Comparison of ENCODE assay signal across 2 cellular contexts in the genomic region with DNA sequence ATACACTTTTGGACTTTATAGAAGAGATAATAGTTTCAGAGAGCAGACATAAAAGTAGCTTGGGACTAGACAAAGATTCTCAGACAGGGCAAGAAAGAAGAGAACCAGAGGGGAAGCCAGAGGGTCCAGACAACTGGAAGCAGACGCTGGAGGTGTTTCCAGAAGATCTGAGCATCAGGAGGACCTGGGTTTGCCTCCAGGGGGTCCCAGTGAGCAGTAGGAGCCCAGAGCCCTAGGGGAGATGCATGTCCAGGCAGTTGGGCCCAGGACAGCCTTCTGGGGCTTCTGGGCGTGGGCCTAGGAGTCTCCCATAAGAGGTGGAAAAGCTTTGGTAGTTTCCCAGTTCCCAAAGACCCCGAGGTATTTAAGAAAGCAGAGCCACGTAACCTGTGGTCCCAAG.
TF ChIP-seq lines count a peak whose summit lies in the region.

No MANE protein-coding gene starts in this region.

TF ChIP-seq in SK-N-SH, 30 proteins besides CTCF, POLR2A, EP300 and RAD21 (continued from another document):
- TF ChIP-seq, protein P1, sequence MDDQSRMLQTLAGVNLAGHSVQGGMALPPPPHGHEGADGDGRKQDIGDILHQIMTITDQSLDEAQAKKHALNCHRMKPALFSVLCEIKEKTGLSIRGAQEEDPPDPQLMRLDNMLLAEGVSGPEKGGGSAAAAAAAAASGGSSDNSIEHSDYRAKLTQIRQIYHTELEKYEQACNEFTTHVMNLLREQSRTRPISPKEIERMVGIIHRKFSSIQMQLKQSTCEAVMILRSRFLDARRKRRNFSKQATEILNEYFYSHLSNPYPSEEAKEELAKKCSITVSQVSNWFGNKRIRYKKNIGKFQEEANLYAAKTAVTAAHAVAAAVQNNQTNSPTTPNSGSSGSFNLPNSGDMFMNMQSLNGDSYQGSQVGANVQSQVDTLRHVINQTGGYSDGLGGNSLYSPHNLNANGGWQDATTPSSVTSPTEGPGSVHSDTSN (IDR thresholded peaks at IDR 0.05) = no peak
- TF ChIP-seq, protein P2, sequence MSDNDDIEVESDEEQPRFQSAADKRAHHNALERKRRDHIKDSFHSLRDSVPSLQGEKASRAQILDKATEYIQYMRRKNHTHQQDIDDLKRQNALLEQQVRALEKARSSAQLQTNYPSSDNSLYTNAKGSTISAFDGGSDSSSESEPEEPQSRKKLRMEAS (IDR thresholded peaks at IDR 0.05; ENCODE audit: low read depth) = no peak
- TF ChIP-seq, protein P3, sequence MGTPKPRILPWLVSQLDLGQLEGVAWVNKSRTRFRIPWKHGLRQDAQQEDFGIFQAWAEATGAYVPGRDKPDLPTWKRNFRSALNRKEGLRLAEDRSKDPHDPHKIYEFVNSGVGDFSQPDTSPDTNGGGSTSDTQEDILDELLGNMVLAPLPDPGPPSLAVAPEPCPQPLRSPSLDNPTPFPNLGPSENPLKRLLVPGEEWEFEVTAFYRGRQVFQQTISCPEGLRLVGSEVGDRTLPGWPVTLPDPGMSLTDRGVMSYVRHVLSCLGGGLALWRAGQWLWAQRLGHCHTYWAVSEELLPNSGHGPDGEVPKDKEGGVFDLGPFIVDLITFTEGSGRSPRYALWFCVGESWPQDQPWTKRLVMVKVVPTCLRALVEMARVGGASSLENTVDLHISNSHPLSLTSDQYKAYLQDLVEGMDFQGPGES (IDR thresholded peaks at IDR 0.05; ENCODE audit: low read depth, low read length) = no peak
TF ChIP-seq in SK-N-SH: peak in this region for 0.

TF ChIP-seq in SK-N-SH treated with all-trans-retinoic acid at 6 μM for 48 hours, 23 proteins besides CTCF, POLR2A, EP300 and RAD21 (continued from another document):
- TF ChIP-seq ZNF565 (CRISPR knock-in tag; conservative IDR thresholded peaks at IDR 0.05; ENCODE audit: low read depth) = no peak
- TF ChIP-seq ZC3H10 (CRISPR knock-in tag; IDR thresholded peaks at IDR 0.05) = no peak
- no peak for TF ChIP-seq TOX (CRISPR knock-in tag; IDR thresholded peaks at IDR 0.05; ENCODE audit: borderline replicate concordance)
- no peak for TF ChIP-seq SNAI2 (CRISPR knock-in tag; IDR thresholded peaks at IDR 0.05)
- no peak for TF ChIP-seq TCF4 (CRISPR knock-in tag; IDR thresholded peaks at IDR 0.05; ENCODE audit: borderline replicate concordance)
- TF ChIP-seq, protein P4, sequence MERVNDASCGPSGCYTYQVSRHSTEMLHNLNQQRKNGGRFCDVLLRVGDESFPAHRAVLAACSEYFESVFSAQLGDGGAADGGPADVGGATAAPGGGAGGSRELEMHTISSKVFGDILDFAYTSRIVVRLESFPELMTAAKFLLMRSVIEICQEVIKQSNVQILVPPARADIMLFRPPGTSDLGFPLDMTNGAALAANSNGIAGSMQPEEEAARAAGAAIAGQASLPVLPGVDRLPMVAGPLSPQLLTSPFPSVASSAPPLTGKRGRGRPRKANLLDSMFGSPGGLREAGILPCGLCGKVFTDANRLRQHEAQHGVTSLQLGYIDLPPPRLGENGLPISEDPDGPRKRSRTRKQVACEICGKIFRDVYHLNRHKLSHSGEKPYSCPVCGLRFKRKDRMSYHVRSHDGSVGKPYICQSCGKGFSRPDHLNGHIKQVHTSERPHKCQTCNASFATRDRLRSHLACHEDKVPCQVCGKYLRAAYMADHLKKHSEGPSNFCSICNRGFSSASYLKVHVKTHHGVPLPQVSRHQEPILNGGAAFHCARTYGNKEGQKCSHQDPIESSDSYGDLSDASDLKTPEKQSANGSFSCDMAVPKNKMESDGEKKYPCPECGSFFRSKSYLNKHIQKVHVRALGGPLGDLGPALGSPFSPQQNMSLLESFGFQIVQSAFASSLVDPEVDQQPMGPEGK (CRISPR knock-in tag; IDR thresholded peaks at IDR 0.05; ENCODE audit: borderline replicate concordance) = no peak
- TF ChIP-seq BACH2 (CRISPR knock-in tag; IDR thresholded peaks at IDR 0.05; ENCODE audit: borderline replicate concordance) = no peak
- no peak for TF ChIP-seq GLIS3 (CRISPR knock-in tag; IDR thresholded peaks at IDR 0.05)
- no peak for TF ChIP-seq ESRRG (CRISPR knock-in tag; IDR thresholded peaks at IDR 0.05)
- TF ChIP-seq, protein P5, sequence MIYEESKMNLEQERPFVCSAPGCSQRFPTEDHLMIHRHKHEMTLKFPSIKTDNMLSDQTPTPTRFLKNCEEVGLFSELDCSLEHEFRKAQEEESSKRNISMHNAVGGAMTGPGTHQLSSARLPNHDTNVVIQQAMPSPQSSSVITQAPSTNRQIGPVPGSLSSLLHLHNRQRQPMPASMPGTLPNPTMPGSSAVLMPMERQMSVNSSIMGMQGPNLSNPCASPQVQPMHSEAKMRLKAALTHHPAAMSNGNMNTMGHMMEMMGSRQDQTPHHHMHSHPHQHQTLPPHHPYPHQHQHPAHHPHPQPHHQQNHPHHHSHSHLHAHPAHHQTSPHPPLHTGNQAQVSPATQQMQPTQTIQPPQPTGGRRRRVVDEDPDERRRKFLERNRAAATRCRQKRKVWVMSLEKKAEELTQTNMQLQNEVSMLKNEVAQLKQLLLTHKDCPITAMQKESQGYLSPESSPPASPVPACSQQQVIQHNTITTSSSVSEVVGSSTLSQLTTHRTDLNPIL (CRISPR knock-in tag; IDR thresholded peaks at IDR 0.05; ENCODE audit: low read depth) = no peak
- TF ChIP-seq, protein P6, sequence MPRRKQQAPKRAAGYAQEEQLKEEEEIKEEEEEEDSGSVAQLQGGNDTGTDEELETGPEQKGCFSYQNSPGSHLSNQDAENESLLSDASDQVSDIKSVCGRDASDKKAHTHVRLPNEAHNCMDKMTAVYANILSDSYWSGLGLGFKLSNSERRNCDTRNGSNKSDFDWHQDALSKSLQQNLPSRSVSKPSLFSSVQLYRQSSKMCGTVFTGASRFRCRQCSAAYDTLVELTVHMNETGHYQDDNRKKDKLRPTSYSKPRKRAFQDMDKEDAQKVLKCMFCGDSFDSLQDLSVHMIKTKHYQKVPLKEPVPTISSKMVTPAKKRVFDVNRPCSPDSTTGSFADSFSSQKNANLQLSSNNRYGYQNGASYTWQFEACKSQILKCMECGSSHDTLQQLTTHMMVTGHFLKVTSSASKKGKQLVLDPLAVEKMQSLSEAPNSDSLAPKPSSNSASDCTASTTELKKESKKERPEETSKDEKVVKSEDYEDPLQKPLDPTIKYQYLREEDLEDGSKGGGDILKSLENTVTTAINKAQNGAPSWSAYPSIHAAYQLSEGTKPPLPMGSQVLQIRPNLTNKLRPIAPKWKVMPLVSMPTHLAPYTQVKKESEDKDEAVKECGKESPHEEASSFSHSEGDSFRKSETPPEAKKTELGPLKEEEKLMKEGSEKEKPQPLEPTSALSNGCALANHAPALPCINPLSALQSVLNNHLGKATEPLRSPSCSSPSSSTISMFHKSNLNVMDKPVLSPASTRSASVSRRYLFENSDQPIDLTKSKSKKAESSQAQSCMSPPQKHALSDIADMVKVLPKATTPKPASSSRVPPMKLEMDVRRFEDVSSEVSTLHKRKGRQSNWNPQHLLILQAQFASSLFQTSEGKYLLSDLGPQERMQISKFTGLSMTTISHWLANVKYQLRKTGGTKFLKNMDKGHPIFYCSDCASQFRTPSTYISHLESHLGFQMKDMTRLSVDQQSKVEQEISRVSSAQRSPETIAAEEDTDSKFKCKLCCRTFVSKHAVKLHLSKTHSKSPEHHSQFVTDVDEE (CRISPR knock-in tag; IDR thresholded peaks at IDR 0.05) = no peak
- TF ChIP-seq ZNF70 (CRISPR knock-in tag; IDR thresholded peaks at IDR 0.05) = no peak
- no peak for TF ChIP-seq ZFP3 (CRISPR knock-in tag; IDR thresholded peaks at IDR 0.05)
- TF ChIP-seq RARB (CRISPR knock-in tag; IDR thresholded peaks at IDR 0.05) = no peak
- TF ChIP-seq, protein P7, sequence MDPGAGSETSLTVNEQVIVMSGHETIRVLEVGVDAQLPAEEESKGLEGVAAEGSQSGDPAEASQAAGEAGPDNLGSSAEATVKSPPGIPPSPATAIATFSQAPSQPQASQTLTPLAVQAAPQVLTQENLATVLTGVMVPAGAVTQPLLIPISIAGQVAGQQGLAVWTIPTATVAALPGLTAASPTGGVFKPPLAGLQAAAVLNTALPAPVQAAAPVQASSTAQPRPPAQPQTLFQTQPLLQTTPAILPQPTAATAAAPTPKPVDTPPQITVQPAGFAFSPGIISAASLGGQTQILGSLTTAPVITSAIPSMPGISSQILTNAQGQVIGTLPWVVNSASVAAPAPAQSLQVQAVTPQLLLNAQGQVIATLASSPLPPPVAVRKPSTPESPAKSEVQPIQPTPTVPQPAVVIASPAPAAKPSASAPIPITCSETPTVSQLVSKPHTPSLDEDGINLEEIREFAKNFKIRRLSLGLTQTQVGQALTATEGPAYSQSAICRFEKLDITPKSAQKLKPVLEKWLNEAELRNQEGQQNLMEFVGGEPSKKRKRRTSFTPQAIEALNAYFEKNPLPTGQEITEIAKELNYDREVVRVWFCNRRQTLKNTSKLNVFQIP (CRISPR knock-in tag; IDR thresholded peaks at IDR 0.05; ENCODE audit: borderline replicate concordance, low read depth) = no peak
